8 cellular contexts compared by ENCODE assay signal in the genomic region with DNA sequence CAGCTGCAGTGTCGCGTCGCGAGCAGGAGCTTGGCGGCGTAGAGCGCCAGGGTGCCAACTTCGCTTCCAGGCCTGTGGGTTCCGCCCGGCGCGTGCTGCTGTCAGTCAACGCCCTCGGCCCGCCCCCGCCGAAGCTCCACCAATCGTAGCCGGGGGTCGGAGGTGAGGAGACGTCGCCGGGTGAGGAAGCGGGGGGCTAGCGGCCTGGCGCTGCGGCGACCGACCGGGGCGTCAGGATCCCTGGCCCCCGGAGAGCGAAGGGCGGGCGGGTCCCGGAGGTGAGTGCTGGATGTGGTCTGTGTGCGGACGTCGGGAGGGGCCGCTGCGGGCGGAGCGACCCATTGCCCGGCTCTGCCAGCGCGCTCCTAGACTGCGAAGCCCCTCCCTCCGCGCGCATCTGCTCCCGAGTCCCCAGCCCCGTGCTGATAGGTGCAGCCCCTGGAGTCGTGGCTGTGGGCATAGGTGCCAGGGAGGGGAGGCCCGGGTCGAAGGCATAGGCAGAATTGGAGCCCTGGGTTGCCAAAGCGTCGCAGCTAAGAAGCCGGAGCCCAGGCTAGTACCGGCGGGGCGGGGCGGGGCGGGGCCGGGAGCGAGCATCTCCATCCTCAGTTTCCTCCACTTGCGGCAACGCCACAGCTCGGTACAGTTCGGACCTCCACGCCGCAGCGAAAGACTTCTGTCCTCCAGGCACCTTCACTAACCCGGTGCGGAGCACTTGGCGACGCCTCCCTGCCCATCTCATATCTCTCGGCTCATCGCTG. TPM values are rescaled to one million over a fixed set of nuclear protein-coding genes. Genes with fewer than 3 reads are reported as not detected.
DNase-seq lines count a peak whose midpoint lies in the region; ATAC-seq lines count a peak whose summit lies in the region.

A gene (plus strand): TSS at position 165 of the 761 bp plus-strand sequence. CDS start 6,386 bp downstream, outside the sequence.

- peak within 1 kb of the TSS; percentile 77 to 98 (median 92) for H3K4me3 Mint-ChIP-seq in IgD-negative memory B cell

- H3K4me1 Mint-ChIP-seq in IgD-negative memory B cell, result peaks cover 36 to 41% (median 40%) of the 10 kb centered on the region in 3 donors

- H3K36me3 ChIP-seq in esophagus (ENCODE audit: control insufficient read depth in 2 of 2, insufficient read depth in 2 of 2, low read length in 1 of 2), result peaks cover 0 to 4% of the 10 kb centered on the region in 2 donors
- H3K36me3 ChIP-seq in muscle layer of colon (ENCODE audit: insufficient read depth, low read length), result peaks cover 12% of the 10 kb centered on the region

- H3K27ac ChIP-seq in esophagus (ENCODE audit: low read depth in 2 of 2, low read length in 1 of 2) (peak within 1 kb of the TSS; percentile 89), muscle layer of colon (ENCODE audit: low read depth, low read length) (peak within 1 kb of the TSS; percentile 83)

- H3K9me3 ChIP-seq in esophagus (ENCODE audit: control insufficient read depth in 2 of 2, insufficient read depth in 1 of 2, low read depth in 1 of 2, low read length in 1 of 2), result no peaks in the 10 kb centered on the region
- H3K9me3 ChIP-seq in muscle layer of colon (ENCODE audit: low read length), result no peaks in the 10 kb centered on the region

- peak within 1 kb of the TSS; percentile 59 for H3K9ac ChIP-seq in muscle layer of colon (ENCODE audit: low read length)

- no peaks in the 10 kb centered on the region for H3K4me1 ChIP-seq in esophagus (ENCODE audit: control insufficient read depth in 2 of 2, insufficient read depth in 2 of 2, low read length in 1 of 2)
- peaks cover 19% of the 10 kb centered on the region for H3K4me1 ChIP-seq in muscle layer of colon (ENCODE audit: insufficient read depth, low read length)

- no peaks in the 10 kb centered on the region for H3K27me3 Mint-ChIP-seq in IgD-negative memory B cell

- H3K4me3 ChIP-seq in esophagus (ENCODE audit: low read depth in 1 of 2, low read length in 2 of 2) (peak within 1 kb of the TSS; percentile 65 to 93), muscle layer of colon (ENCODE audit: low read depth in 1 of 2, low read length in 2 of 2) (peak within 1 kb of the TSS; percentile 71 to 94)

- WGBS in esophagus, 2 donors, result 0 to 1% methylated on average over 67 to 78 of the region's 78 CpGs

- H3K36me3 Mint-ChIP-seq in IgD-negative memory B cell, result peaks cover 9% of the 10 kb centered on the region

- peak; percentile 91 for ATAC-seq in GM21576 (IDR thresholded peaks at IDR 0.05; ENCODE audit: unreplicated experiment)

- H3K27me3 ChIP-seq in esophagus (ENCODE audit: control insufficient read depth in 1 of 2, insufficient read depth in 2 of 2, low read length in 2 of 2), result no peaks in the 10 kb centered on the region
- H3K27me3 ChIP-seq in muscle layer of colon (ENCODE audit: control insufficient read depth in 1 of 2, insufficient read depth in 2 of 2, low read length in 2 of 2), result no peaks in the 10 kb centered on the region

- H3K9me3 Mint-ChIP-seq in IgD-negative memory B cell, result no peaks in the 10 kb centered on the region

- H3K27ac Mint-ChIP-seq in IgD-negative memory B cell, result peak within 1 kb of the TSS; percentile 84 to 98 (median 97)

- peak; percentile 65 for DNase-seq in DMS153 (lab: John Stamatoyannopoulos, UW)
- peak; percentile 78 for DNase-seq in OCI-M1 (lab: John Stamatoyannopoulos, UW)
- DNase-seq in activated T-cell treated with anti-CD3 and anti-CD28 coated beads, Interleukin-2, amount 50 U/mL, for 1 hour, result peak; percentile 96
- DNase-seq in stimulated activated CD8-positive, alpha-beta memory T cell treated with anti-CD3 and anti-CD28 coated beads, Interleukin-7, amount 100 ng/mL, for 24 hours (ENCODE audit: low read depth), result peak; percentile 88

RNA-seq across cellular contexts. Expression of the gene that starts here (rescaled TPM):
- polyA plus RNA-seq in IgD-negative memory B cell, result 30.4 TPM
- 1 to 10 TPM in 1 of 2 donors, under 1 TPM in 1; 0.94 to 1.8 TPM for polyA plus RNA-seq in esophagus

Comparison
In these comparisons a context has a peak if more than half of its experiments do, and no peak if none do; other contexts are left out.
1. Peak in every context shown above with its lines: DNase-seq, ATAC-seq, H3K4me3 ChIP-seq and H3K27ac ChIP-seq.
2. RNA of the gene that starts here (polyA plus RNA-seq): 30.4 TPM in IgD-negative memory B cell (single experiment); 0.94 to 1.8 TPM in esophagus; every median in the first group is over 10 times any median in the second.